In genomic region chr1:174686213-174686612, GRCh38 we compare ENCODE assay signal across 24 cellular contexts.
"Had no signal": no experiment of that assay in that cellular context is flagged by ENCODE, and none has a peak within 500 bp of the region (broad histone marks: within the 10 kb centered on the region; RNA-seq: fewer than 3 reads in every experiment).

No MANE protein-coding gene starts in this region.

- H3K27ac ChIP-seq: hepatocyte, left ventricle myocardium inferior, ovary, right atrium auricular region, right lobe of liver, tibial nerve, vagina had no signal

- H3K79me2 ChIP-seq: hepatocyte had no signal

- DNase-seq: islet precursor cell; left ventricle myocardium inferior; mesendoderm; naive B cell; natural killer cell; nephron progenitor cell; ovary; right lobe of liver; stimulated activated CD4-positive, alpha-beta T cell treated with anti-CD3 and anti-CD28 coated beads, Interleukin-1b, Interleukin-23, amount 100 ng/mL, for 48 hours; stimulated activated CD4-positive, alpha-beta T cell treated with anti-CD3 and anti-CD28 coated beads, Interleukin-2, amount 100 ng/mL, for 48 hours; stimulated activated CD4-positive, alpha-beta T cell treated with anti-CD3 and anti-CD28 coated beads, Interleukin-4, amount 100 ng/mL, for 4 hours; stimulated activated CD8-positive, alpha-beta memory T cell treated with anti-CD3 and anti-CD28 coated beads, Interleukin-4, amount 100 ng/mL, for 48 hours; stimulated activated naive B cell treated with anti-CD40 and anti-IgM and Interleukin-4, amounts not matched to agents 10 μg/mL and 1 μg/mL and 100 μg/mL, for 72 hours; substantia nigra had no signal

- H2AFZ ChIP-seq: hepatocyte had no signal

- ATAC-seq: natural killer cell; right lobe of liver; stimulated activated naive B cell treated with anti-CD40 and anti-IgM and Interleukin-4, amounts not matched to agents 10 μg/mL and 1 μg/mL and 100 μg/mL, for 72 hours had no signal

- H3K4me1 Mint-ChIP-seq: nephron progenitor cell had no signal

- H3K36me3 Mint-ChIP-seq: natural killer cell, type B pancreatic cell had no signal

- H3K4me2 ChIP-seq: hepatocyte, smooth muscle cell had no signal

- H3K27ac Mint-ChIP-seq: mesothelial cell of epicardium; nephron progenitor cell; progenitor cell of endocrine pancreas; stimulated activated naive B cell treated with anti-CD40 and anti-IgM and Interleukin-4, amounts not matched to agents 10 μg/mL and 1 μg/mL and 100 μg/mL, for 72 hours; stimulated activated naive CD8-positive, alpha-beta T cell treated with anti-CD3 and anti-CD28 coated beads, Interleukin-15, Interleukin-2, amounts not matched to agents 100 ng/mL and 50 ng/mL, for 24 hours; type B pancreatic cell had no signal

- H3K4me1 ChIP-seq: left ventricle myocardium inferior, right atrium auricular region, tibial nerve, vagina had no signal

- H3K27me3 ChIP-seq: hepatocyte, ovary, right atrium auricular region, right lobe of liver, tibial nerve, vagina had no signal

- H3K4me3 ChIP-seq: hepatocyte, left ventricle myocardium inferior, lung, ovary, right atrium auricular region, right lobe of liver, smooth muscle cell, tibial nerve, vagina had no signal

- H3K27me3 Mint-ChIP-seq: naive B cell; progenitor cell of endocrine pancreas; stimulated activated naive B cell treated with anti-CD40 and anti-IgM and Interleukin-4, amounts not matched to agents 10 μg/mL and 1 μg/mL and 100 μg/mL, for 72 hours; stimulated activated naive CD8-positive, alpha-beta T cell treated with anti-CD3 and anti-CD28 coated beads, Interleukin-15, Interleukin-2, amounts not matched to agents 100 ng/mL and 50 ng/mL, for 24 hours; type B pancreatic cell had no signal

- H3K4me3 Mint-ChIP-seq: mesothelial cell of epicardium; naive B cell; natural killer cell; nephron progenitor cell; stimulated activated naive B cell treated with anti-CD40 and anti-IgM and Interleukin-4, amounts not matched to agents 10 μg/mL and 1 μg/mL and 100 μg/mL, for 72 hours; stimulated activated naive CD8-positive, alpha-beta T cell treated with anti-CD3 and anti-CD28 coated beads, Interleukin-15, Interleukin-2, amounts not matched to agents 100 ng/mL and 50 ng/mL, for 24 hours; type B pancreatic cell had no signal

- H3K36me3 ChIP-seq: ovary, right atrium auricular region, right lobe of liver, vagina had no signal

- H3K9me3 Mint-ChIP-seq: mesothelial cell of epicardium; naive B cell; natural killer cell; nephron progenitor cell; stimulated activated naive B cell treated with anti-CD40 and anti-IgM and Interleukin-4, amounts not matched to agents 10 μg/mL and 1 μg/mL and 100 μg/mL, for 72 hours; stimulated activated naive CD8-positive, alpha-beta T cell treated with anti-CD3 and anti-CD28 coated beads, Interleukin-15, Interleukin-2, amounts not matched to agents 100 ng/mL and 50 ng/mL, for 24 hours; type B pancreatic cell had no signal

- H3K9me3 ChIP-seq: left ventricle myocardium inferior, ovary, right atrium auricular region, right lobe of liver, tibial nerve, vagina had no signal
